ENCODE assay signal across 1 cellular context in the genomic region with DNA sequence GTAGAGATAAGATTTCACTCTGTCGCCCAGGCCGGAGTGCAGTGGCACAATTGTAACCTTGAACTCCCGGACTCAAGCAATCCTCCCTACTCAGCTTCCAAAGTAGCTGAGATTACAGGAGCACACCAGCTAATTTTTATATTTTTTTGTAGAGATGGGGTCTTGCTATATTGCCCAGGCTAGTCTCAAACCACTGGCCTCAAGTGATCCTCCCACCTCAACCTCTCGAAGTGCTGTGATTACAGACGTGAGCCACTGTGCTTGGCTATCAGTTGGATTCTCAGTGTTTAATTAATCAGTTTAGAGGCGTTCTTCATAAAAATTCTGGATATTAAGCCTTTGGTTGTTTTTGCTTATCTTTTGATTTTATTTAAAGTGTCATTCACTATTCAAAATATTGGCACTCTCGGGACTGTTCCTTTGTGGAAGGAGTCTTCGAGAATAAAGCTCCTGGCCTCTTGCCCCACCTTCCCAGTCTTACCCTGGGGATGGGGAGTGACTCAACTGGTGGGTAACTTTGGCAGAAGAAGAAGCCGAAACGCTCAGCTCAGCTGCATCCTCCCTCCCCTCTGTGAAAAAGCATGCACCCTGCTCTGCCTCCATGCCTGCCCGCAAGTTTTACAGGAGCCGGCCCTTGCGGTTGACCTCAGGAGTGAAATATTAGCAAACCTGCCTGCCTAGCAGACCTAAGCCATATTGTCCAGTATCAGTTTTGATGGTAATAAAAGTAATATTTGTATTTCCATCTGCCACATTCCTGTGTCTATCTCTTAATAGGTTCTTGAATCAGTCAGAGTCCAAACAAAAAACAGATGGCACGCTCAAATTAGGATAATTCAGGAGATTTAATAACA.
TF ChIP-seq lines count a peak whose summit lies in the region.

No MANE protein-coding gene starts in this region.

TF ChIP-seq in A549, 52 proteins besides CTCF, POLR2A, EP300 and RAD21:
- TF ChIP-seq E2F6 (IDR thresholded peaks at IDR 0.05; ENCODE audit: borderline replicate concordance, low read depth) (no peak), RARB (CRISPR knock-in tag; IDR thresholded peaks at IDR 0.05) (no peak)
TF ChIP-seq in A549: peak in this region for 0.
